ENCODE assay signal across 1 cellular context in genomic region chr7:156892821-156893706, GRCh38.
TF ChIP-seq lines count a peak whose summit lies in the region.

LMBR1 (minus strand) TSS chr7:156893183; CDS start chr7:156892993, 190 bp downstream.

TF ChIP-seq in GM23338, 12 proteins besides CTCF, POLR2A, EP300 and RAD21 (continued from another document):
- TF ChIP-seq REST (IDR thresholded peaks at IDR 0.05; ENCODE audit: unreplicated experiment) (no peak), ZNF114 (CRISPR knock-in tag; IDR thresholded peaks at IDR 0.05) (no peak), NANOG (IDR thresholded peaks at IDR 0.05; ENCODE audit: borderline replicate concordance) (no peak), ETS1 (IDR thresholded peaks at IDR 0.05) (peak; percentile 46; the same call in 1 of the 2 replicates), EZH2phosphoT487 (IDR thresholded peaks at IDR 0.05; ENCODE audit: unreplicated experiment) (no peak), EZH2 (IDR thresholded peaks at IDR 0.05; ENCODE audit: low read depth, unreplicated experiment) (no peak), JUNB (IDR thresholded peaks at IDR 0.05; ENCODE audit: unreplicated experiment) (no peak), STAT1 (IDR thresholded peaks at IDR 0.05; ENCODE audit: unreplicated experiment) (no peak)
